In genomic region chr6:72865467-72865866, GRCh38 we compare ENCODE assay signal across 20 cellular contexts.
DNase-seq lines count a peak whose midpoint lies in the region; ATAC-seq and TF ChIP-seq lines count a peak whose summit lies in the region.
"Had no signal": no experiment of that assay in that cellular context is flagged by ENCODE, and none has a peak within 500 bp of the region (broad histone marks: within the 10 kb centered on the region; RNA-seq: fewer than 3 reads in every experiment).

No MANE protein-coding gene starts in this region.

- no peak overlapping the region for H2BK12ac ChIP-seq in mesenchymal stem cell (ENCODE audit: low read length in 2 of 2)

- H2BK120ac ChIP-seq in mesenchymal stem cell (ENCODE audit: low read depth, low read length), result no peak overlapping the region

- no peak overlapping the region for H3K23ac ChIP-seq in mesenchymal stem cell (ENCODE audit: low read length in 2 of 2)

- no peak overlapping the region for H3K4me2 ChIP-seq in mesenchymal stem cell (ENCODE audit: low read length, poor library complexity, severe bottlenecking)

- H3K4ac ChIP-seq in mesenchymal stem cell (ENCODE audit: low read depth in 1 of 2, low read length in 2 of 2), result no peak overlapping the region

- ATAC-seq in HG02763 (IDR thresholded peaks at IDR 0.05; ENCODE audit: unreplicated experiment), result no peak
- no peak for ATAC-seq in GM18498 (IDR thresholded peaks at IDR 0.05; ENCODE audit: unreplicated experiment)
- ATAC-seq: gastroesophageal sphincter, WTC11 had no signal

- H2BK15ac ChIP-seq in mesenchymal stem cell (ENCODE audit: low read depth, poor library complexity, severe bottlenecking), result no peak overlapping the region

- H2AK5ac ChIP-seq in mesenchymal stem cell (ENCODE audit: low read length, severe bottlenecking), result no peak overlapping the region

- TF ChIP-seq CTCF in cardiac fibroblast (IDR thresholded peaks at IDR 0.05; ENCODE audit: low read depth, low read length), result no peak
- no peak for TF ChIP-seq CTCF in dorsolateral prefrontal cortex (IDR thresholded peaks at IDR 0.05 in 54 of 56, conservative IDR thresholded peaks at IDR 0.05 in 2 of 56; ENCODE audit: low read depth in 1 of 56, partially characterized antibody in 56 of 56)

- no peak overlapping the region for H3K14ac ChIP-seq in mesenchymal stem cell (ENCODE audit: low read length in 2 of 2)

- no peaks in the 10 kb centered on the region for H3K79me1 ChIP-seq in mesenchymal stem cell (replicated peaks; ENCODE audit: low read length, poor library complexity, severe bottlenecking)

- H3K36me3 ChIP-seq in mesenchymal stem cell (ENCODE audit: control insufficient read depth in 1 of 2, insufficient read depth in 2 of 2, low read depth in 1 of 2, low read length in 2 of 2), result no peaks in the 10 kb centered on the region
- H3K36me3 ChIP-seq: BE2C, gastroesophageal sphincter, Peyer's patch, suprapubic skin had no signal

- H3K27ac ChIP-seq in mesenchymal stem cell (ENCODE audit: low read length, poor library complexity, severe bottlenecking) (no peak overlapping the region), dorsolateral prefrontal cortex (no peak overlapping the region)
- H3K27ac ChIP-seq: gastroesophageal sphincter, Peyer's patch, suprapubic skin had no signal

- H2AFZ ChIP-seq in mesenchymal stem cell (ENCODE audit: low read depth, low read length), result no peak overlapping the region

- no peak overlapping the region for H3K9ac ChIP-seq in mesenchymal stem cell (ENCODE audit: low read length)

- intact Hi-C loops in dorsolateral prefrontal cortex (cut with DNase I), result no loop called here

- H4K8ac ChIP-seq in mesenchymal stem cell (ENCODE audit: low read length), result no peak overlapping the region

- H3K4me1 ChIP-seq in mesenchymal stem cell (ENCODE audit: control insufficient read depth, insufficient read depth, low read depth, low read length), result no peaks in the 10 kb centered on the region
- H3K4me1 ChIP-seq: BE2C, Peyer's patch had no signal

- DNase-seq in D341Med (ENCODE audit: low spot score), result peak; percentile 36
- DNase-seq in HS-5 (ENCODE audit: low read depth), result peak; percentile 48
- DNase-seq in cardiac fibroblast (ENCODE audit: low read depth in 2 of 2), result peak; percentile 25 to 63
- DNase-seq in mesenchymal stem cell, result peak; percentile 22
- DNase-seq in stimulated activated CD4-positive, alpha-beta T cell treated with anti-CD3 and anti-CD28 coated beads, Interleukin-2, amount 100 ng/mL, for 24 hours, result no peak
- no peak for DNase-seq in dorsolateral prefrontal cortex
- DNase-seq: activated CD8-positive, alpha-beta memory T cell treated with anti-CD3 and anti-CD28 coated beads for 24 hours; activated effector memory CD4-positive, alpha-beta T cell treated with anti-CD3 and anti-CD28 coated beads, Interleukin-2, amount 50 U/mL, for 16 hours; anterior cingulate cortex; BE2C; DMS 273 treated with DMSO at 0.1 percent for 48 hours; MV-4-11; NCI-H2081 treated with DMSO at 0.1 percent for 48 hours; Peyer's patch; stimulated activated CD4-positive, alpha-beta T cell treated with anti-CD3 and anti-CD28 coated beads, Interleukin-2, amount 100 ng/mL, for 48 hours had no signal

- H4K91ac ChIP-seq in mesenchymal stem cell (ENCODE audit: low read length), result no peak overlapping the region

- no peak overlapping the region for H2BK5ac ChIP-seq in mesenchymal stem cell (ENCODE audit: low read depth, low read length, poor library complexity, severe bottlenecking)

- H3K9me3 ChIP-seq in mesenchymal stem cell (ENCODE audit: control insufficient read depth, low read length), result no peaks in the 10 kb centered on the region
- H3K9me3 ChIP-seq: BE2C, gastroesophageal sphincter, Peyer's patch, suprapubic skin had no signal

- H3K18ac ChIP-seq in mesenchymal stem cell (ENCODE audit: low read depth in 1 of 2, low read length in 2 of 2), result no peak overlapping the region

- H3K27me3 ChIP-seq in mesenchymal stem cell (ENCODE audit: control insufficient read depth in 1 of 2, insufficient read depth in 1 of 2, low read length in 2 of 2) (no peaks in the 10 kb centered on the region), dorsolateral prefrontal cortex (no peaks in the 10 kb centered on the region)
- H3K27me3 ChIP-seq: BE2C, gastroesophageal sphincter, Peyer's patch, suprapubic skin had no signal

- WGBS in mesenchymal stem cell, result 71% methylated on average over 1 of the region's 2 CpGs

- H3K4me3 ChIP-seq in cardiac fibroblast (replicated peaks in 1 of 2; ENCODE audit: low read depth in 2 of 2, low read length in 2 of 2), result no peak overlapping the region
- H3K4me3 ChIP-seq in mesenchymal stem cell (ENCODE audit: insufficient read depth in 1 of 2, low read depth in 1 of 2, low read length in 2 of 2), result no peak overlapping the region
- H3K4me3 ChIP-seq in dorsolateral prefrontal cortex, result no peak overlapping the region
- H3K4me3 ChIP-seq: gastroesophageal sphincter, Peyer's patch, suprapubic skin had no signal

Comparison
In these comparisons a context has a peak if more than half of its experiments do, and no peak if none do; other contexts are left out.
1. DNase-seq: peak in D341Med (single experiment), HS-5 (single experiment), cardiac fibroblast (2 of 2) and mesenchymal stem cell (single experiment); none in stimulated activated CD4-positive, alpha-beta T cell treated with anti-CD3 and anti-CD28 coated beads, Interleukin-2, amount 100 ng/mL, for 24 hours (0 of 2) and dorsolateral prefrontal cortex (0 of 10).